ENCODE assay signal across 11 cellular contexts in the genomic region with DNA sequence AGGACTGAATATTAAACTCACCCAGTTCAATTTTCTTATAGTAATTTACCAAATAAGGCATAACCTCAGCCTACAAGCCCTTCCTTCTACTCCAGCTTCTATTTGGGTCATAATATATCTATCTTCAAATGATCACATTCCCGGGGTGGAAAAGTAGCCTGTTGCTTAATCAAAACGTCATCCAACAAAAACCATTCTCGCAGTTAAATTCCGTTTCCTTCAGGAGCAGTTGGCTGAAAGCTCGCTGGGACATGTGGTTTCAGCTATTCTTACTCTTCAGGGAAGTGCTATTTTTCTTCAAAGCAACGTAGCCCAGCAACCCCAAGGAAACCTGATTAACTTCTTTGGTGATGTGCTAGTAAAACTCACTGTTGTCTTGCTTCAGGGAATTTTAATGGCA. TPM values are rescaled to one million over a fixed set of nuclear protein-coding genes. Genes with fewer than 3 reads are reported as not detected.
DNase-seq lines count a peak whose midpoint lies in the region; ATAC-seq and TF ChIP-seq lines count a peak whose summit lies in the region.
"Had no signal": no experiment of that assay in that cellular context is flagged by ENCODE, and none has a peak within 500 bp of the region (broad histone marks: within the 10 kb centered on the region; RNA-seq: fewer than 3 reads in every experiment).

No MANE protein-coding gene starts in this region.

- ATAC-seq in left cardiac atrium, result peak; percentile 73 to 76
- no peak for ATAC-seq in psoas muscle
- no peak for ATAC-seq in GM21529 (IDR thresholded peaks at IDR 0.05; ENCODE audit: unreplicated experiment)

- 51 to 63% (median 56%) methylated on average over 6 of the region's 6 CpGs for WGBS in psoas muscle, 3 donors

- H3K4me1 ChIP-seq in skeletal muscle tissue (ENCODE audit: control insufficient read depth in 3 of 3, insufficient read depth in 3 of 3, low read length in 3 of 3), result peaks cover 2 to 5% (median 3%) of the 10 kb centered on the region in 3 donors
- H3K4me1 ChIP-seq in psoas muscle, result peaks cover 2% of the 10 kb centered on the region

- H3K27me3 ChIP-seq in brain microvascular endothelial cell (replicated peaks) (no peaks in the 10 kb centered on the region), skeletal muscle tissue (ENCODE audit: control insufficient read depth in 3 of 3, insufficient read depth in 3 of 3, low read length in 3 of 3) (no peaks in the 10 kb centered on the region), psoas muscle (ENCODE audit: insufficient read depth in 3 of 3, low read length in 2 of 3) (no peaks in the 10 kb centered on the region)
- H3K27me3 ChIP-seq: adrenal gland had no signal

- TF ChIP-seq CTCF in brain microvascular endothelial cell (IDR thresholded peaks at IDR 0.05; ENCODE audit: low read depth, low read length, missing control alignments) (no peak), psoas muscle (IDR thresholded peaks at IDR 0.05) (no peak)

- peaks cover 5% of the 10 kb centered on the region for H3K4me1 Mint-ChIP-seq in activated T-cell treated with anti-CD3 and anti-CD28 coated beads, Interleukin-2, amount 50 U/mL, for 24 hours (ENCODE audit: low read depth)

- H3K4me3 ChIP-seq in brain microvascular endothelial cell (ENCODE audit: low read depth, low read length) (no peak overlapping the region), skeletal muscle tissue (ENCODE audit: low read length in 3 of 3) (no peak overlapping the region), psoas muscle (no peak overlapping the region)
- H3K4me3 ChIP-seq: adrenal gland had no signal

- no peak overlapping the region for H3K27ac Mint-ChIP-seq in activated T-cell treated with anti-CD3 and anti-CD28 coated beads, Interleukin-2, amount 50 U/mL, for 24 hours

- no peaks in the 10 kb centered on the region for H3K36me3 Mint-ChIP-seq in activated T-cell treated with anti-CD3 and anti-CD28 coated beads, Interleukin-2, amount 50 U/mL, for 24 hours (ENCODE audit: low read depth)

- no peak overlapping the region for H3K4me3 Mint-ChIP-seq in activated T-cell treated with anti-CD3 and anti-CD28 coated beads, Interleukin-2, amount 50 U/mL, for 24 hours

- no peak overlapping the region for H3K9ac ChIP-seq in skeletal muscle tissue (ENCODE audit: low read depth in 1 of 3, low read length in 3 of 3)

- H3K27me3 Mint-ChIP-seq in activated T-cell treated with anti-CD3 and anti-CD28 coated beads, Interleukin-2, amount 50 U/mL, for 24 hours, result peaks cover 4% of the 10 kb centered on the region

- intact Hi-C loops in left cardiac atrium (cut with DNase I), result no loop called here
- intact Hi-C loops in psoas muscle (cut with DNase I), result no loop called here

- H3K27ac ChIP-seq in brain microvascular endothelial cell (peak overlapping the region; percentile 47), skeletal muscle tissue (ENCODE audit: low read depth, low read length) (peak overlapping the region; percentile 48), psoas muscle (no peak overlapping the region)

- peak; percentile 55 for DNase-seq in ELR (ENCODE audit: low read depth)
- peak; percentile 79 for DNase-seq in brain microvascular endothelial cell
- DNase-seq in left cardiac atrium, result peak; percentile 49
- no peak for DNase-seq in activated T-cell treated with anti-CD3 and anti-CD28 coated beads, Interleukin-2, amount 50 U/mL, for 24 hours
- DNase-seq in psoas muscle, result no peak
- no peak for DNase-seq in activated CD8-positive, alpha-beta memory T cell treated with anti-CD3 and anti-CD28 coated beads for 24 hours
- DNase-seq: NCI-H1048, NCI-H510A had no signal

- H3K36me3 ChIP-seq in brain microvascular endothelial cell (replicated peaks) (no peaks in the 10 kb centered on the region), skeletal muscle tissue (ENCODE audit: control insufficient read depth in 3 of 3, insufficient read depth in 3 of 3, low read length in 3 of 3) (no peaks in the 10 kb centered on the region), psoas muscle (ENCODE audit: insufficient read depth in 1 of 2, low read depth in 1 of 2) (no peaks in the 10 kb centered on the region)
- H3K36me3 ChIP-seq: adrenal gland had no signal

- peaks cover 5% of the 10 kb centered on the region for H3K9me3 Mint-ChIP-seq in activated T-cell treated with anti-CD3 and anti-CD28 coated beads, Interleukin-2, amount 50 U/mL, for 24 hours

- H3K9me3 ChIP-seq in skeletal muscle tissue (ENCODE audit: control insufficient read depth in 3 of 3, low read length in 3 of 3) (no peaks in the 10 kb centered on the region), psoas muscle (no peaks in the 10 kb centered on the region)
- H3K9me3 ChIP-seq: adrenal gland had no signal

- in situ Hi-C loops in brain microvascular endothelial cell (cut with HindIII; ENCODE audit: low pct_ligation_motif_present, low sequenced_read_pairs), result no loop called here

RNA-seq across cellular contexts. Expression of gene MAGI1, which starts 59.6 kb away (rescaled TPM):
- total RNA-seq in left cardiac atrium, result 10 to 100 TPM; 27.7 to 30.0 TPM
- 23.5 TPM for total RNA-seq in skeletal muscle tissue
- 1 to 10 TPM; 4.5 to 6.7 (median 6.2) TPM for total RNA-seq in psoas muscle
- polyA plus RNA-seq in psoas muscle, result 1 to 10 TPM; 4.6 to 8.1 (median 7.7) TPM

Comparison
In these comparisons a context has a peak if more than half of its experiments do, and no peak if none do; other contexts are left out.
1. DNase-seq: peak in ELR (single experiment), brain microvascular endothelial cell (single experiment) and left cardiac atrium (single experiment); none in activated T-cell treated with anti-CD3 and anti-CD28 coated beads, Interleukin-2, amount 50 U/mL, for 24 hours (single experiment), psoas muscle (0 of 2) and activated CD8-positive, alpha-beta memory T cell treated with anti-CD3 and anti-CD28 coated beads for 24 hours (single experiment).
2. ATAC-seq: peak in left cardiac atrium (2 of 2); none in psoas muscle (0 of 4) and GM21529 (single experiment).